ENCODE assay signal across 17 cellular contexts in the genomic region with DNA sequence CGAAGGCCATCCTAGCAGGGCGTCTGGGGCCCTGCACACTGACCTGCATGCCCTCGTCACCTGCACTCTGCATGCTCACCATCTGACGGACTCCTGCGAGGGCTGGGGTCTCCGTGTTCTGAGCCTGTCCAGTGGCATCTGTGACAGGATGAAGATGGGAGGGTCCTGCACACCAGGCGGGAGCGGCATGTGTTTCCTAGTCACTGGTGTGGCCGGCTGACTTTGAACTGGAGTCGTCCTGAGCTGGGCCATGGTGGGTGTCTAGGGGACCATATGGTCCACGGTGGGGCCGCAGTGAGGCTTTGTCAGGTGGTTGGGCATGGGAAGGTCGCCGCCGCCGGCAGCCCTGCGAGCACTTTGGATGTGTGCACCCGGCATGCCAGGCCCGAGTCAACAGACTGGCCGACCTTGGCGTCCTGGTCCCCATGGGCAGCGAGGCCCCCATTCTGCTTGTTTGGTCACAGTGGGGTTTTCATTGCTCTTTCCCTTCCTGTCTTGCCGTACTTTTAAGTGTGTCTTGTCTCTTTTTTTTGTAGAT. TPM values are rescaled to one million over a fixed set of nuclear protein-coding genes. Genes with fewer than 3 reads are reported as not detected.
A peak's percentile ranks its signal among the peaks of the same experiment; 100 is the strongest.
DNase-seq lines count a peak whose midpoint lies in the region; ATAC-seq and TF ChIP-seq lines count a peak whose summit lies in the region.
"Had no signal": no experiment of that assay in that cellular context is flagged by ENCODE, and none has a peak within 500 bp of the region (broad histone marks: within the 10 kb centered on the region; RNA-seq: fewer than 3 reads in every experiment).

No MANE protein-coding gene starts in this region.

- no peaks in the 10 kb centered on the region for H3K9me3 Mint-ChIP-seq in activated CD8-positive, alpha-beta T cell treated with anti-CD3 and anti-CD28 coated beads for 36 hours
- no peaks in the 10 kb centered on the region for H3K9me3 Mint-ChIP-seq in activated CD8-positive, alpha-beta T cell treated with anti-CD3 and anti-CD28 coated beads, Interleukin-2, amount 10 ng/mL, durations not matched to agents 7 days and 5 days (ENCODE audit: insufficient read depth)
- no peaks in the 10 kb centered on the region for H3K9me3 Mint-ChIP-seq in chondrocyte (ENCODE audit: low read depth)
- peaks cover 6% of the 10 kb centered on the region for H3K9me3 Mint-ChIP-seq in nephron progenitor cell
- peaks cover 4% of the 10 kb centered on the region for H3K9me3 Mint-ChIP-seq in glutamatergic neuron (ENCODE audit: unreplicated experiment)
- H3K9me3 Mint-ChIP-seq in activated CD4-positive, alpha-beta memory T cell treated with anti-CD3 and anti-CD28 coated beads, Interleukin-2, amount 10 ng/mL, durations not matched to agents 7 days and 5 days, result no peaks in the 10 kb centered on the region

- no peak for ATAC-seq in activated CD8-positive, alpha-beta T cell treated with anti-CD3 and anti-CD28 coated beads for 36 hours
- ATAC-seq in activated CD8-positive, alpha-beta T cell treated with anti-CD3 and anti-CD28 coated beads, Interleukin-2, amount 10 ng/mL, durations not matched to agents 7 days and 5 days, result no peak

- H3K27me3 Mint-ChIP-seq in activated CD8-positive, alpha-beta T cell treated with anti-CD3 and anti-CD28 coated beads for 36 hours, result no peaks in the 10 kb centered on the region
- H3K27me3 Mint-ChIP-seq in activated CD8-positive, alpha-beta T cell treated with anti-CD3 and anti-CD28 coated beads, Interleukin-2, amount 10 ng/mL, durations not matched to agents 7 days and 5 days (ENCODE audit: low read depth), result no peaks in the 10 kb centered on the region
- H3K27me3 Mint-ChIP-seq in chondrocyte (ENCODE audit: low read depth) (no peaks in the 10 kb centered on the region), nephron progenitor cell (ENCODE audit: low read depth, poor library complexity) (peaks cover 3% of the 10 kb centered on the region), glutamatergic neuron (ENCODE audit: unreplicated experiment) (peaks cover 3% of the 10 kb centered on the region)
- H3K27me3 Mint-ChIP-seq in activated CD4-positive, alpha-beta memory T cell treated with anti-CD3 and anti-CD28 coated beads, Interleukin-2, amount 10 ng/mL, durations not matched to agents 7 days and 5 days, result no peaks in the 10 kb centered on the region

- intact Hi-C loops in activated CD8-positive, alpha-beta T cell treated with anti-CD3 and anti-CD28 coated beads for 36 hours (cut with micrococcal nuclease), result no loop called here

- H3K4me3 Mint-ChIP-seq in activated CD8-positive, alpha-beta T cell treated with anti-CD3 and anti-CD28 coated beads for 36 hours, result no peak overlapping the region
- no peak overlapping the region for H3K4me3 Mint-ChIP-seq in activated CD8-positive, alpha-beta T cell treated with anti-CD3 and anti-CD28 coated beads, Interleukin-2, amount 10 ng/mL, durations not matched to agents 7 days and 5 days
- H3K4me3 Mint-ChIP-seq in chondrocyte (ENCODE audit: unreplicated experiment) (no peak overlapping the region), nephron progenitor cell (no peak overlapping the region), glutamatergic neuron (ENCODE audit: unreplicated experiment) (no peak overlapping the region)
- no peak overlapping the region for H3K4me3 Mint-ChIP-seq in activated CD4-positive, alpha-beta memory T cell treated with anti-CD3 and anti-CD28 coated beads, Interleukin-2, amount 10 ng/mL, durations not matched to agents 7 days and 5 days

- POLR2A ChIA-PET in activated CD8-positive, alpha-beta T cell treated with anti-CD3 and anti-CD28 coated beads for 36 hours (lab: Charles Lee), result no interaction called here
- POLR2A ChIA-PET in activated CD8-positive, alpha-beta T cell treated with anti-CD3 and anti-CD28 coated beads, Interleukin-2, amount 10 ng/mL, durations not matched to agents 7 days and 5 days (lab: Charles Lee), result no interaction called here
- POLR2A ChIA-PET in activated CD4-positive, alpha-beta memory T cell treated with anti-CD3 and anti-CD28 coated beads, Interleukin-2, amount 10 ng/mL, durations not matched to agents 7 days and 5 days (lab: Charles Lee), result no interaction called here

- peak overlapping the region; percentile 30 for H3K27ac Mint-ChIP-seq in activated CD8-positive, alpha-beta T cell treated with anti-CD3 and anti-CD28 coated beads for 36 hours
- no peak overlapping the region for H3K27ac Mint-ChIP-seq in activated CD8-positive, alpha-beta T cell treated with anti-CD3 and anti-CD28 coated beads, Interleukin-2, amount 10 ng/mL, durations not matched to agents 7 days and 5 days
- no peak overlapping the region for H3K27ac Mint-ChIP-seq in chondrocyte (ENCODE audit: unreplicated experiment)
- H3K27ac Mint-ChIP-seq in nephron progenitor cell, result peak overlapping the region; percentile 76
- no peak overlapping the region for H3K27ac Mint-ChIP-seq in glutamatergic neuron (ENCODE audit: unreplicated experiment)
- no peak overlapping the region for H3K27ac Mint-ChIP-seq in activated CD4-positive, alpha-beta memory T cell treated with anti-CD3 and anti-CD28 coated beads, Interleukin-2, amount 10 ng/mL, durations not matched to agents 7 days and 5 days

- CTCF ChIA-PET in activated CD8-positive, alpha-beta T cell treated with anti-CD3 and anti-CD28 coated beads for 36 hours (lab: Charles Lee), result no interaction called here
- CTCF ChIA-PET in activated CD8-positive, alpha-beta T cell treated with anti-CD3 and anti-CD28 coated beads, Interleukin-2, amount 10 ng/mL, durations not matched to agents 7 days and 5 days (lab: Charles Lee), result no interaction called here
- CTCF ChIA-PET in activated CD4-positive, alpha-beta memory T cell treated with anti-CD3 and anti-CD28 coated beads, Interleukin-2, amount 10 ng/mL, durations not matched to agents 7 days and 5 days (lab: Charles Lee), result interaction anchor here (0.7 kb wide), 1 partner anchor 198 kb away, joined by 3 read pairs; no protein-coding TSS in a partner anchor

- no peak for TF ChIP-seq CTCF in activated CD8-positive, alpha-beta T cell treated with anti-CD3 and anti-CD28 coated beads for 36 hours (IDR thresholded peaks at IDR 0.05)
- TF ChIP-seq CTCF in chondrocyte (IDR thresholded peaks at IDR 0.05), result no peak
- no peak for TF ChIP-seq CTCF in nephron progenitor cell (IDR thresholded peaks at IDR 0.05)
- TF ChIP-seq CTCF in glutamatergic neuron (IDR thresholded peaks at IDR 0.05; ENCODE audit: partially characterized antibody, unreplicated experiment), result no peak

- no peak for DNase-seq in activated CD8-positive, alpha-beta T cell treated with anti-CD3 and anti-CD28 coated beads for 36 hours
- DNase-seq in activated CD8-positive, alpha-beta T cell treated with anti-CD3 and anti-CD28 coated beads, Interleukin-2, amount 10 ng/mL, durations not matched to agents 7 days and 5 days, result no peak
- DNase-seq in chondrocyte (ENCODE audit: low spot score) (peak; percentile 76), nephron progenitor cell (no peak), glutamatergic neuron (no peak), SKM-1 (lab: John Stamatoyannopoulos, UW; ENCODE audit: unreplicated experiment) (no peak), NCI-H2029 treated with DMSO at 0.1 percent for 48 hours (lab: John Stamatoyannopoulos, UW) (no peak)
- no peak for DNase-seq in activated CD4-positive, alpha-beta memory T cell treated with anti-CD3 and anti-CD28 coated beads, Interleukin-2, amount 10 ng/mL, durations not matched to agents 7 days and 5 days
- DNase-seq: AML-193, DMS79 treated with DMSO at 0.1 percent for 48 hours, GOT3, KG1, NCI-H1694 treated with DMSO at 0.1 percent for 48 hours, NCI-H2107, NCI-H510A, NCI-H774, Right ventricle myocardium superior had no signal

- peaks cover 47% of the 10 kb centered on the region for H3K36me3 Mint-ChIP-seq in activated CD8-positive, alpha-beta T cell treated with anti-CD3 and anti-CD28 coated beads for 36 hours (ENCODE audit: low read depth)
- H3K36me3 Mint-ChIP-seq in activated CD8-positive, alpha-beta T cell treated with anti-CD3 and anti-CD28 coated beads, Interleukin-2, amount 10 ng/mL, durations not matched to agents 7 days and 5 days (ENCODE audit: low read depth), result peaks cover 73% of the 10 kb centered on the region
- H3K36me3 Mint-ChIP-seq in chondrocyte (ENCODE audit: low read depth), result peaks cover 31% of the 10 kb centered on the region
- peaks cover 93% of the 10 kb centered on the region for H3K36me3 Mint-ChIP-seq in nephron progenitor cell (ENCODE audit: low read depth)
- H3K36me3 Mint-ChIP-seq in glutamatergic neuron (ENCODE audit: unreplicated experiment), result peaks cover 11% of the 10 kb centered on the region
- H3K36me3 Mint-ChIP-seq in activated CD4-positive, alpha-beta memory T cell treated with anti-CD3 and anti-CD28 coated beads, Interleukin-2, amount 10 ng/mL, durations not matched to agents 7 days and 5 days (ENCODE audit: low read depth), result peaks cover 66% of the 10 kb centered on the region

- H3K4me1 Mint-ChIP-seq in activated CD8-positive, alpha-beta T cell treated with anti-CD3 and anti-CD28 coated beads for 36 hours (ENCODE audit: low read depth), result peaks cover 23% of the 10 kb centered on the region
- peaks cover 11% of the 10 kb centered on the region for H3K4me1 Mint-ChIP-seq in activated CD8-positive, alpha-beta T cell treated with anti-CD3 and anti-CD28 coated beads, Interleukin-2, amount 10 ng/mL, durations not matched to agents 7 days and 5 days (ENCODE audit: low read depth)
- H3K4me1 Mint-ChIP-seq in chondrocyte (ENCODE audit: low read depth) (no peaks in the 10 kb centered on the region), nephron progenitor cell (peaks cover 15% of the 10 kb centered on the region), glutamatergic neuron (ENCODE audit: low read depth, unreplicated experiment) (no peaks in the 10 kb centered on the region)
- H3K4me1 Mint-ChIP-seq in activated CD4-positive, alpha-beta memory T cell treated with anti-CD3 and anti-CD28 coated beads, Interleukin-2, amount 10 ng/mL, durations not matched to agents 7 days and 5 days, result peaks cover 4% of the 10 kb centered on the region

RNA-seq across cellular contexts. Expression of a gene that starts 16.7 kb away (rescaled TPM):
- 10 to 100 TPM; 30.9 to 34.1 TPM for total RNA-seq in activated CD8-positive, alpha-beta T cell treated with anti-CD3 and anti-CD28 coated beads for 36 hours
- 10 to 100 TPM; 53.7 to 53.9 TPM for total RNA-seq in activated CD8-positive, alpha-beta T cell treated with anti-CD3 and anti-CD28 coated beads, Interleukin-2, amount 10 ng/mL, durations not matched to agents 7 days and 5 days
- total RNA-seq in chondrocyte (27.9 to 37.0 TPM (median 30.3 TPM) in 3 replicates), glutamatergic neuron (ENCODE audit: unreplicated experiment) (55.4 TPM)
- 10 to 100 TPM; 52.9 to 53.2 TPM for total RNA-seq in activated CD4-positive, alpha-beta memory T cell treated with anti-CD3 and anti-CD28 coated beads, Interleukin-2, amount 10 ng/mL, durations not matched to agents 7 days and 5 days

Comparison
In these comparisons a context has a peak if more than half of its experiments do, and no peak if none do; other contexts are left out.
1. H3K27ac Mint-ChIP-seq: peak in activated CD8-positive, alpha-beta T cell treated with anti-CD3 and anti-CD28 coated beads for 36 hours (single experiment) and nephron progenitor cell (single experiment); none in activated CD8-positive, alpha-beta T cell treated with anti-CD3 and anti-CD28 coated beads, Interleukin-2, amount 10 ng/mL, durations not matched to agents 7 days and 5 days (single experiment), chondrocyte (single experiment), glutamatergic neuron (single experiment) and activated CD4-positive, alpha-beta memory T cell treated with anti-CD3 and anti-CD28 coated beads, Interleukin-2, amount 10 ng/mL, durations not matched to agents 7 days and 5 days (single experiment).